ENCODE assay signal across 1 cellular context in the genomic region with DNA sequence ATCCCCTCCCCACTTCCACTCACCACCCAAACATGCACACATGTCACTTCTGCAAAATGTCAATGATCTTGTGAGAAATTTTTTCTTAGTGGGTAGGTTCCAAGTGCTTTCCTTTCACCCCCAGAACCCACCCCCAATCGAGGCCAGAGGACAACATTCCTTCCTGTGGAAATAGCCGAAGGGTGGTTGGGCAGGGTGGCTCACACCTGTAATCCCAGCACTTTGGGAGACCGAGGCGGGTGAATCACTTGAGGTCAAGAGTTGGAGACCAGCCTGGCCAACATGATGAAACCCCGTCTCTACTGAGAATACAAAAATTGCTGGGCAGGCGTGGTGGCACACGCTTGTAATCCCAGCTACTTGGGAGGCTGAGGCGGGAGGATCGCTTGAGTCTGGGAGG.
TF ChIP-seq lines count a peak whose summit lies in the region.

No MANE protein-coding gene starts in this region.

TF ChIP-seq in HepG2, 621 proteins besides CTCF, POLR2A, EP300 and RAD21:
- 0 out of 2 replicates have a peak, but pooled peaks have one; percentile 11 for TF ChIP-seq ZMYM3 (CRISPR knock-in tag; IDR thresholded peaks at IDR 0.05)
